ENCODE assay signal across 2 cellular contexts in the genomic region with DNA sequence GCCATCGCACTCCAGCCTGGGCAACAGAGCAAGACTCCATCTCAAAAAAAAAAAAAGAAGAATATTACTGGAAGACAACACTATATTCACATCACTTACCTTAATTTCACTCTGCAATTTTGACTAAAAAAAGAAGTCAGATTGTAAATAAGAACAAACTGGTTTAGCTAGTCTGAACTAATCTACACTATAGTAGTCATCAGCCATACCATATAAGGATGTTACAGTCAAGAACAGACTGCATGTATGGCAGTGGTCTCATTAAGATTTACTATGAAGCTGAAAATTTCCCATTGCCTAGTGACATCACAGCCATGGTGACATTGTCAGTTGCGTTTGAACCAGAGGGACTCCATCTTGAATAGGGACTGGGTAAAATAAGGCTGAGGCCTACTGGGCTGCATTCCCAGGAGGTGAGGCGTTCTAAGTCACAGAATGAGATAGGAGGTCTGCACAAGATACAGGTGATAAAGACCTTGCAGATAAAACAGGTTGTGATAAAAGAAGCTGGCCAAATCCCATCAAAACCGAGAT.
TF ChIP-seq lines count a peak whose summit lies in the region.

No MANE protein-coding gene starts in this region.

TF ChIP-seq in HepG2, 621 proteins besides CTCF, POLR2A, EP300 and RAD21:
- 0 out of 2 replicates have a peak, but pooled peaks have one; percentile 4 for TF ChIP-seq CREB1 (IDR thresholded peaks at IDR 0.05)
- no peak for TF ChIP-seq CREB1 (CRISPR knock-in tag; IDR thresholded peaks at IDR 0.05)
- no peak for TF ChIP-seq MXD4 (CRISPR knock-in tag; IDR thresholded peaks at IDR 0.05)

TF ChIP-seq in K562, 482 proteins besides CTCF, POLR2A, EP300 and RAD21:
- TF ChIP-seq, protein P1, sequence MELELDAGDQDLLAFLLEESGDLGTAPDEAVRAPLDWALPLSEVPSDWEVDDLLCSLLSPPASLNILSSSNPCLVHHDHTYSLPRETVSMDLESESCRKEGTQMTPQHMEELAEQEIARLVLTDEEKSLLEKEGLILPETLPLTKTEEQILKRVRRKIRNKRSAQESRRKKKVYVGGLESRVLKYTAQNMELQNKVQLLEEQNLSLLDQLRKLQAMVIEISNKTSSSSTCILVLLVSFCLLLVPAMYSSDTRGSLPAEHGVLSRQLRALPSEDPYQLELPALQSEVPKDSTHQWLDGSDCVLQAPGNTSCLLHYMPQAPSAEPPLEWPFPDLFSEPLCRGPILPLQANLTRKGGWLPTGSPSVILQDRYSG (tag; conservative IDR thresholded peaks at IDR 0.05; ENCODE audit: low read depth), result 0 out of 2 replicates have a peak, but pooled peaks have one; percentile 36
- TF ChIP-seq HDAC6 (IDR thresholded peaks at IDR 0.05; ENCODE audit: low read depth, low read length) (no peak), NR4A1 (CRISPR knock-in tag; IDR thresholded peaks at IDR 0.05) (no peak), NR4A1 (tag; IDR thresholded peaks at IDR 0.05) (0 out of 2 replicates have a peak, but pooled peaks have one; percentile 28), NR2C1 (IDR thresholded peaks at IDR 0.05) (no peak), NR2C1 (tag; IDR thresholded peaks at IDR 0.05) (peak; percentile 49; the same call in 1 of the 2 replicates), SMAD4 (CRISPR knock-in tag; conservative IDR thresholded peaks at IDR 0.05) (0 out of 2 replicates have a peak, but pooled peaks have one; percentile 49), DMBX1 (CRISPR knock-in tag; IDR thresholded peaks at IDR 0.05; ENCODE audit: borderline replicate concordance) (peak; percentile 72), MECOM (CRISPR knock-in tag; IDR thresholded peaks at IDR 0.05) (0 out of 2 replicates have a peak, but pooled peaks have one; percentile 15), KDM2B (CRISPR knock-in tag; IDR thresholded peaks at IDR 0.05) (no peak), WHSC1 (IDR thresholded peaks at IDR 0.05; ENCODE audit: low read length) (no peak), PTRF (tag; IDR thresholded peaks at IDR 0.05) (peak; percentile 41; the same call in 1 of the 2 replicates), PTTG1 (tag; IDR thresholded peaks at IDR 0.05; ENCODE audit: low read depth) (0 out of 2 replicates have a peak, but pooled peaks have one; percentile 58), TFAM (CRISPR knock-in tag; conservative IDR thresholded peaks at IDR 0.05) (no peak)
- TF ChIP-seq, protein P2, sequence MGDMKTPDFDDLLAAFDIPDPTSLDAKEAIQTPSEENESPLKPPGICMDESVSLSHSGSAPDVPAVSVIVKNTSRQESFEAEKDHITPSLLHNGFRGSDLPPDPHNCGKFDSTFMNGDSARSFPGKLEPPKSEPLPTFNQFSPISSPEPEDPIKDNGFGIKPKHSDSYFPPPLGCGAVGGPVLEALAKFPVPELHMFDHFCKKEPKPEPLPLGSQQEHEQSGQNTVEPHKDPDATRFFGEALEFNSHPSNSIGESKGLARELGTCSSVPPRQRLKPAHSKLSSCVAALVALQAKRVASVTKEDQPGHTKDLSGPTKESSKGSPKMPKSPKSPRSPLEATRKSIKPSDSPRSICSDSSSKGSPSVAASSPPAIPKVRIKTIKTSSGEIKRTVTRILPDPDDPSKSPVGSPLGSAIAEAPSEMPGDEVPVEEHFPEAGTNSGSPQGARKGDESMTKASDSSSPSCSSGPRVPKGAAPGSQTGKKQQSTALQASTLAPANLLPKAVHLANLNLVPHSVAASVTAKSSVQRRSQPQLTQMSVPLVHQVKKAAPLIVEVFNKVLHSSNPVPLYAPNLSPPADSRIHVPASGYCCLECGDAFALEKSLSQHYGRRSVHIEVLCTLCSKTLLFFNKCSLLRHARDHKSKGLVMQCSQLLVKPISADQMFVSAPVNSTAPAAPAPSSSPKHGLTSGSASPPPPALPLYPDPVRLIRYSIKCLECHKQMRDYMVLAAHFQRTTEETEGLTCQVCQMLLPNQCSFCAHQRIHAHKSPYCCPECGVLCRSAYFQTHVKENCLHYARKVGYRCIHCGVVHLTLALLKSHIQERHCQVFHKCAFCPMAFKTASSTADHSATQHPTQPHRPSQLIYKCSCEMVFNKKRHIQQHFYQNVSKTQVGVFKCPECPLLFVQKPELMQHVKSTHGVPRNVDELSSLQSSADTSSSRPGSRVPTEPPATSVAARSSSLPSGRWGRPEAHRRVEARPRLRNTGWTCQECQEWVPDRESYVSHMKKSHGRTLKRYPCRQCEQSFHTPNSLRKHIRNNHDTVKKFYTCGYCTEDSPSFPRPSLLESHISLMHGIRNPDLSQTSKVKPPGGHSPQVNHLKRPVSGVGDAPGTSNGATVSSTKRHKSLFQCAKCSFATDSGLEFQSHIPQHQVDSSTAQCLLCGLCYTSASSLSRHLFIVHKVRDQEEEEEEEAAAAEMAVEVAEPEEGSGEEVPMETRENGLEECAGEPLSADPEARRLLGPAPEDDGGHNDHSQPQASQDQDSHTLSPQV (IDR thresholded peaks at IDR 0.05), result peak; percentile 84
- TF ChIP-seq, protein P3, sequence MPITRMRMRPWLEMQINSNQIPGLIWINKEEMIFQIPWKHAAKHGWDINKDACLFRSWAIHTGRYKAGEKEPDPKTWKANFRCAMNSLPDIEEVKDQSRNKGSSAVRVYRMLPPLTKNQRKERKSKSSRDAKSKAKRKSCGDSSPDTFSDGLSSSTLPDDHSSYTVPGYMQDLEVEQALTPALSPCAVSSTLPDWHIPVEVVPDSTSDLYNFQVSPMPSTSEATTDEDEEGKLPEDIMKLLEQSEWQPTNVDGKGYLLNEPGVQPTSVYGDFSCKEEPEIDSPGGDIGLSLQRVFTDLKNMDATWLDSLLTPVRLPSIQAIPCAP (CRISPR knock-in tag; IDR thresholded peaks at IDR 0.05; ENCODE audit: borderline replicate concordance), result no peak
